Comparison of ENCODE assay signal across 10 cellular contexts in genomic region chr15:74497584-74497983, GRCh38. TPM values are rescaled to one million over a fixed set of nuclear protein-coding genes. Genes with fewer than 3 reads are reported as not detected.
DNase-seq lines count a peak whose midpoint lies in the region; ATAC-seq and TF ChIP-seq lines count a peak whose summit lies in the region.
"Had no signal": no experiment of that assay in that cellular context is flagged by ENCODE, and none has a peak within 500 bp of the region (broad histone marks: within the 10 kb centered on the region; RNA-seq: fewer than 3 reads in every experiment).

No MANE protein-coding gene starts in this region.

- H3K4me1 ChIP-seq in RWPE2 (ENCODE audit: insufficient read depth, poor library complexity, severe bottlenecking), result peaks cover 13% of the 10 kb centered on the region

- CTCF ChIA-PET in HEK293T (lab: Yijun Ruan, JAX), result no interaction called here

- H3K36me3 Mint-ChIP-seq in natural killer cell, result no peaks in the 10 kb centered on the region

- H3K27me3 Mint-ChIP-seq in natural killer cell (ENCODE audit: low read depth in 2 of 2), result no peaks in the 10 kb centered on the region
- H3K27me3 Mint-ChIP-seq: activated B cell treated with CpG ODN at 0.5 μM for 24 hours had no signal

- POLR2A ChIA-PET in HEK293T (lab: Yijun Ruan, JAX), result no interaction called here

- DNase-seq in HEK293T (ENCODE audit: extremely low spot score) (no peak), NCI-H2107 (lab: John Stamatoyannopoulos, UW) (peak; percentile 19), RWPE2 (ENCODE audit: low spot score) (no peak), retina (peak; percentile 3), natural killer cell (no peak), RKO (ENCODE audit: low spot score) (no peak)
- no peak for DNase-seq in activated CD4-positive, alpha-beta T cell treated with anti-CD3 and anti-CD28 coated beads for 4 hours
- DNase-seq: activated B cell treated with CpG ODN at 0.5 μM for 24 hours; stimulated activated CD8-positive, alpha-beta memory T cell treated with anti-CD3 and anti-CD28 coated beads, Interleukin-4, amount 100 ng/mL, for 48 hours had no signal

- H3K27ac Mint-ChIP-seq in natural killer cell, result no peak overlapping the region
- H3K27ac Mint-ChIP-seq: activated B cell treated with CpG ODN at 0.5 μM for 24 hours had no signal

- no peak overlapping the region for H3K4me3 Mint-ChIP-seq in natural killer cell
- H3K4me3 Mint-ChIP-seq: activated B cell treated with CpG ODN at 0.5 μM for 24 hours had no signal

- intact Hi-C loops in natural killer cell (cut with micrococcal nuclease), result no loop called here

- H3K9me3 ChIP-seq in RWPE2 (ENCODE audit: severe bottlenecking), result no peaks in the 10 kb centered on the region

- no peaks in the 10 kb centered on the region for H3K27me3 ChIP-seq in RWPE2 (ENCODE audit: insufficient read depth, poor library complexity, severe bottlenecking)

- no peak overlapping the region for H3K4me3 ChIP-seq in RWPE2 (ENCODE audit: severe bottlenecking)

- no peaks in the 10 kb centered on the region for H3K4me1 Mint-ChIP-seq in natural killer cell
- H3K4me1 Mint-ChIP-seq: activated B cell treated with CpG ODN at 0.5 μM for 24 hours had no signal

- no peaks in the 10 kb centered on the region for H3K36me3 ChIP-seq in RWPE2 (ENCODE audit: low read depth)

- no peaks in the 10 kb centered on the region for H3K9me3 Mint-ChIP-seq in natural killer cell
- H3K9me3 Mint-ChIP-seq: activated B cell treated with CpG ODN at 0.5 μM for 24 hours had no signal

- H3K27ac ChIP-seq in RWPE2 (ENCODE audit: poor library complexity, severe bottlenecking), result peak overlapping the region; percentile 50

- ATAC-seq in RWPE2 (ENCODE audit: low read depth) (peak; percentile 94), natural killer cell (no peak), GM19328 (IDR thresholded peaks at IDR 0.05; ENCODE audit: unreplicated experiment) (no peak)

- TF ChIP-seq CTCF in RWPE2 (IDR thresholded peaks at IDR 0.05; ENCODE audit: poor library complexity, severe bottlenecking) (no peak), natural killer cell (IDR thresholded peaks at IDR 0.05) (no peak)

TF ChIP-seq in HEK293T, 16 proteins besides CTCF, POLR2A, EP300 and RAD21:
- TF ChIP-seq SUZ12 (IDR thresholded peaks at IDR 0.05) (no peak), PKNOX1 (IDR thresholded peaks at IDR 0.05) (peak; percentile 57)

RNA-seq across cellular contexts. Expression of gene UBL7, which starts 36.6 kb away (rescaled TPM):
- total RNA-seq in natural killer cell, result 10 to 100 TPM; 25.1 to 38.7 (median 29.0) TPM

RNA-seq across cellular contexts. Expression of gene ARID3B, which starts 43.4 kb away (rescaled TPM):
- 10 to 100 TPM; 56.4 to 59.2 (median 58.3) TPM for total RNA-seq in natural killer cell

Comparison
In these comparisons a context has a peak if more than half of its experiments do, and no peak if none do; other contexts are left out.
1. DNase-seq: peak in NCI-H2107 (single experiment) and retina (single experiment); none in HEK293T (single experiment), RWPE2 (single experiment), natural killer cell (single experiment), activated CD4-positive, alpha-beta T cell treated with anti-CD3 and anti-CD28 coated beads for 4 hours (0 of 2) and RKO (single experiment).